In genomic region chr17:38427160-38427949, GRCh38 we compare ENCODE assay signal across 9 cellular contexts. TPM values are rescaled to one million over a fixed set of nuclear protein-coding genes. Genes with fewer than 3 reads are reported as not detected.
DNase-seq lines count a peak whose midpoint lies in the region; ATAC-seq and TF ChIP-seq lines count a peak whose summit lies in the region.
"Had no signal": no experiment of that assay in that cellular context is flagged by ENCODE, and none has a peak within 500 bp of the region (broad histone marks: within the 10 kb centered on the region; RNA-seq: fewer than 3 reads in every experiment).

No MANE protein-coding gene starts in this region.

- no peak for ATAC-seq in natural killer cell
- ATAC-seq in GM19035 (IDR thresholded peaks at IDR 0.05; ENCODE audit: unreplicated experiment), result no peak
- ATAC-seq in mucosa of descending colon, result no peak

- peaks cover 11% of the 10 kb centered on the region for H3K4me1 ChIP-seq in mucosa of descending colon (ENCODE audit: low read depth)

- peaks cover 57% of the 10 kb centered on the region for H3K27me3 Mint-ChIP-seq in dendritic cell treated with granulocyte-macrophage colony-stimulating factor and Interleukin-4, amounts not matched to agents 40 ng/mL and 50 ng/mL, for 4 days
- peaks cover 28 to 29% of the 10 kb centered on the region in 2 donors for H3K27me3 Mint-ChIP-seq in natural killer cell (ENCODE audit: low read depth in 2 of 2)

- H3K4me3 Mint-ChIP-seq in dendritic cell treated with granulocyte-macrophage colony-stimulating factor and Interleukin-4, amounts not matched to agents 40 ng/mL and 50 ng/mL, for 4 days, result peak overlapping the region; percentile 71
- H3K4me3 Mint-ChIP-seq in natural killer cell, result peak overlapping the region; percentile 70

- H3K27ac Mint-ChIP-seq in dendritic cell treated with granulocyte-macrophage colony-stimulating factor and Interleukin-4, amounts not matched to agents 40 ng/mL and 50 ng/mL, for 4 days, result peak overlapping the region; percentile 42
- peak overlapping the region in 1 of 2 donors; percentile 28 for H3K27ac Mint-ChIP-seq in natural killer cell

- intact Hi-C loops in dendritic cell treated with granulocyte-macrophage colony-stimulating factor and Interleukin-4, amounts not matched to agents 40 ng/mL and 50 ng/mL, for 4 days (cut with micrococcal nuclease), result loop anchor here (10.0 kb wide), 1 partner anchor 237 kb away; no protein-coding TSS in a partner anchor
- intact Hi-C loops in natural killer cell (cut with micrococcal nuclease), result no loop called here
- intact Hi-C loops in mucosa of descending colon (cut with DNase I, micrococcal nuclease), result loop anchor here in 1 of 2 donors (10.0 kb wide), 1 partner anchor 57 kb away; no protein-coding TSS in a partner anchor

- H3K9me3 ChIP-seq in MG63 (no peaks in the 10 kb centered on the region), mucosa of descending colon (no peaks in the 10 kb centered on the region)

- H3K9me3 Mint-ChIP-seq in dendritic cell treated with granulocyte-macrophage colony-stimulating factor and Interleukin-4, amounts not matched to agents 40 ng/mL and 50 ng/mL, for 4 days, result no peaks in the 10 kb centered on the region
- no peaks in the 10 kb centered on the region for H3K9me3 Mint-ChIP-seq in natural killer cell

- TF ChIP-seq CTCF in AG10803 (conservative IDR thresholded peaks at IDR 0.05; ENCODE audit: low read length), result no peak
- no peak for TF ChIP-seq CTCF in natural killer cell (IDR thresholded peaks at IDR 0.05)
- no peak for TF ChIP-seq CTCF in mucosa of descending colon (IDR thresholded peaks at IDR 0.05)

- no peaks in the 10 kb centered on the region for H3K36me3 Mint-ChIP-seq in dendritic cell treated with granulocyte-macrophage colony-stimulating factor and Interleukin-4, amounts not matched to agents 40 ng/mL and 50 ng/mL, for 4 days (ENCODE audit: low read depth)
- H3K36me3 Mint-ChIP-seq in natural killer cell, result no peaks in the 10 kb centered on the region

- H3K4me1 Mint-ChIP-seq in dendritic cell treated with granulocyte-macrophage colony-stimulating factor and Interleukin-4, amounts not matched to agents 40 ng/mL and 50 ng/mL, for 4 days (ENCODE audit: low read depth), result peaks cover 50% of the 10 kb centered on the region
- H3K4me1 Mint-ChIP-seq in natural killer cell, result peaks cover 12 to 34% of the 10 kb centered on the region in 2 donors

- H3K36me3 ChIP-seq in MG63, result peaks cover 32% of the 10 kb centered on the region
- H3K36me3 ChIP-seq in mucosa of descending colon (ENCODE audit: low read depth), result no peaks in the 10 kb centered on the region

- DNase-seq in AG10803 (ENCODE audit: low read depth) (no peak), MG63 (no peak), natural killer cell (no peak), NCI-H82 treated with DMSO at 0.1 percent for 48 hours (lab: John Stamatoyannopoulos, UW; ENCODE audit: unreplicated experiment) (no peak), cerebellum (ENCODE audit: low spot score) (no peak), mucosa of descending colon (no peak)
- DNase-seq: KG1 had no signal

- no peaks in the 10 kb centered on the region for H3K27me3 ChIP-seq in MG63

- H3K4me3 ChIP-seq in AG10803 (ENCODE audit: low read length), result peak overlapping the region; percentile 63
- H3K4me3 ChIP-seq in MG63, result peak overlapping the region; percentile 73
- H3K4me3 ChIP-seq in mucosa of descending colon, result no peak overlapping the region

RNA-seq across cellular contexts. Expression of gene ARHGAP23, which starts 0.9 kb away (rescaled TPM):
- 19.4 and 34.6 TPM in 2 replicates for total RNA-seq in MG63 (2014; rRNA removed; shearing (Covaris generic); ENCODE audit: low replicate concordance)
- 1 to 10 TPM in 2 of 3 donors, under 1 TPM in 1; 0.19 to 1.8 (median 1.7) TPM for total RNA-seq in natural killer cell
- total RNA-seq in cerebellum, result 35.2 TPM
- 10 to 100 TPM in 2 of 3 donors, 1 to 10 TPM in 1; 6.1 to 44.6 (median 12.6) TPM for total RNA-seq in mucosa of descending colon
